ENCODE assay signal across 8 cellular contexts in genomic region chr11:29333993-29334780, GRCh38.
A peak's percentile ranks its signal among the peaks of the same experiment; 100 is the strongest.
DNase-seq lines count a peak whose midpoint lies in the region; ATAC-seq, FAIRE-seq and TF ChIP-seq lines count a peak whose summit lies in the region.

No MANE protein-coding gene starts in this region.

- no peak overlapping the region for H2AFZ ChIP-seq in H1 (ENCODE audit: low read length)

- WGBS in H1 (ENCODE audit: extremely low coverage in 1 of 2, insufficient coverage in 1 of 2, insufficient read length in 1 of 2, insufficient replicate concordance in 2 of 2, low coverage in 1 of 2, low lambda C conversion rate in 2 of 2, missing lambda C conversion rate in 1 of 2), 2 experiments, result 77% methylated on average over 5 of the region's 5 CpGs; no CpG with 5 or more reads in 1 of the 2 experiments

- no peak overlapping the region for H3K4me2 ChIP-seq in H1 (ENCODE audit: insufficient read depth in 1 of 2, low read depth in 2 of 2, low read length in 2 of 2)

- no peak overlapping the region for H2BK5ac ChIP-seq in H1 (ENCODE audit: low read depth, low read length)

- H2BK20ac ChIP-seq in H1 (ENCODE audit: low read length), result no peak overlapping the region

- no peak overlapping the region for H3K23ac ChIP-seq in H1 (ENCODE audit: insufficient read length)

- H4K5ac ChIP-seq in H1 (ENCODE audit: insufficient read length, low read depth, low read length), result no peak overlapping the region

- H3K4ac ChIP-seq in H1 (replicated peaks; ENCODE audit: insufficient read length, low read depth, low read length), result no peak overlapping the region

- no peaks in the 10 kb centered on the region for H3K4me1 ChIP-seq in H1 (replicated peaks in 1 of 4; ENCODE audit: control insufficient read depth in 3 of 4, insufficient read depth in 4 of 4, low read length in 3 of 4)

- peak; percentile 80 to 84 for TF ChIP-seq RAD21 in H1 (IDR thresholded peaks at IDR 0.05 in 1 of 2, conservative IDR thresholded peaks at IDR 0.05 in 1 of 2; ENCODE audit: low read depth in 2 of 2, low read length in 2 of 2)

- no peak for TF ChIP-seq POLR2A in H1 (IDR thresholded peaks at IDR 0.05; ENCODE audit: control extremely low read depth in 1 of 2, low read depth in 2 of 2, low read length in 2 of 2)

- H2AK5ac ChIP-seq in H1 (ENCODE audit: low read depth, low read length), result no peak overlapping the region

- H2BK15ac ChIP-seq in H1 (ENCODE audit: low read length), result no peak overlapping the region

- no peaks in the 10 kb centered on the region for H3K36me3 ChIP-seq in H1 (ENCODE audit: control insufficient read depth in 2 of 4, insufficient read depth in 4 of 4, low read length in 3 of 4)

- H3K4me3 ChIP-seq in H1 (ENCODE audit: extremely low read depth in 1 of 4, insufficient read depth in 2 of 4, low read depth in 3 of 4, low read length in 4 of 4), result no peak overlapping the region

- no peak overlapping the region for H3K18ac ChIP-seq in H1 (ENCODE audit: extremely low read depth, low read length)

- H3K27ac ChIP-seq in H1 (ENCODE audit: low read depth, low read length), result no peak overlapping the region

- H3K23me2 ChIP-seq in H1 (ENCODE audit: low read depth, low read length), result no peaks in the 10 kb centered on the region

- no peaks in the 10 kb centered on the region for H3K27me3 ChIP-seq in H1 (replicated peaks in 1 of 4; ENCODE audit: control insufficient read depth in 3 of 4, extremely low read depth in 1 of 4, insufficient read depth in 3 of 4, low read length in 3 of 4)

- no peaks in the 10 kb centered on the region for H3K9me3 ChIP-seq in H1 (ENCODE audit: insufficient read depth in 2 of 2, low read depth in 1 of 2, low read length in 1 of 2)

- H3K14ac ChIP-seq in H1 (ENCODE audit: insufficient read length), result no peak overlapping the region

- DNase-seq in DMS153 treated with DMSO at 0.1 percent for 48 hours (lab: John Stamatoyannopoulos, UW; ENCODE audit: unreplicated experiment) (peak; percentile 43), NCI-H748 treated with DMSO at 0.1 percent for 48 hours (lab: John Stamatoyannopoulos, UW) (peak; percentile 43), H1 (ENCODE audit: low read depth in 1 of 2, low spot score in 2 of 2) (no peak), putamen (ENCODE audit: low spot score) (peak; percentile 6), T-helper 1 cell (no peak), GDM1 (lab: John Stamatoyannopoulos, UW) (no peak)

- ATAC-seq in GM19328 (IDR thresholded peaks at IDR 0.05; ENCODE audit: unreplicated experiment) (peak; percentile 93), HG03108 (IDR thresholded peaks at IDR 0.05; ENCODE audit: unreplicated experiment) (peak; percentile 83)

- no peaks in the 10 kb centered on the region for H3K79me2 ChIP-seq in H1 (ENCODE audit: control insufficient read depth in 1 of 2, insufficient read depth in 2 of 2, low read length in 2 of 2)

- no peak overlapping the region for H2BK12ac ChIP-seq in H1 (ENCODE audit: low read depth, low read length)

- H3K79me1 ChIP-seq in H1 (ENCODE audit: low read depth, low read length), result no peaks in the 10 kb centered on the region

- H4K8ac ChIP-seq in H1 (ENCODE audit: extremely low read depth, insufficient read depth, low read length), result no peak overlapping the region

- TF ChIP-seq EP300 in H1 (IDR thresholded peaks at IDR 0.05; ENCODE audit: borderline replicate concordance in 1 of 2, low read depth in 2 of 2, low read length in 2 of 2), result no peak

- peak in 2 of 3 experiments; percentile 49 to 55; a peak in 3 of 4 replicates for TF ChIP-seq CTCF in H1 (IDR thresholded peaks at IDR 0.05; ENCODE audit: control extremely low read depth in 1 of 3, insufficient read depth in 1 of 3, low read depth in 1 of 3, low read length in 3 of 3)

- POLR2A ChIA-PET in H1 (lab: Charles Lee; ENCODE audit: partially characterized antibody), result no interaction called here

- no peak overlapping the region for H3K56ac ChIP-seq in H1 (replicated peaks; ENCODE audit: insufficient read length, low read depth, low read length)

- H4K20me1 ChIP-seq in H1 (replicated peaks in 1 of 2; ENCODE audit: control insufficient read depth in 1 of 2, insufficient read depth in 2 of 2, low read length in 2 of 2), result no peaks in the 10 kb centered on the region

- H3K9ac ChIP-seq in H1 (replicated peaks in 1 of 4; ENCODE audit: extremely low read depth in 1 of 4, low read depth in 3 of 4, low read length in 3 of 4), result no peak overlapping the region

- CTCF ChIA-PET in H1 (lab: Charles Lee; ENCODE audit: partially characterized antibody), result interaction anchor here (0.6 to 1.7 kb wide), 8 partner anchors 9 to 1617 kb away, joined by 3 to 9 read pairs (median 3); no protein-coding TSS in a partner anchor

- peak; percentile 89 for FAIRE-seq in H1 (lab: Jason Lieb, UNC)

- H2BK120ac ChIP-seq in H1 (replicated peaks; ENCODE audit: low read depth, low read length), result no peak overlapping the region

- H4K91ac ChIP-seq in H1 (replicated peaks; ENCODE audit: insufficient read length, low read length), result no peak overlapping the region

TF ChIP-seq in H1, 55 proteins besides CTCF, POLR2A, EP300 and RAD21:
- TF ChIP-seq SUZ12 (IDR thresholded peaks at IDR 0.05; ENCODE audit: low read length) (no peak), PHF8 (conservative IDR thresholded peaks at IDR 0.05; ENCODE audit: low read depth, low read length) (no peak), SAP30 (IDR thresholded peaks at IDR 0.05; ENCODE audit: insufficient read depth, insufficient replicate concordance, low read length) (no peak), POLR2AphosphoS5 (IDR thresholded peaks at IDR 0.05; ENCODE audit: low read depth, low read length) (no peak), BACH1 (IDR thresholded peaks at IDR 0.05; ENCODE audit: low read length) (no peak), BRCA1 (IDR thresholded peaks at IDR 0.05; ENCODE audit: low read depth, low read length) (no peak), CTBP2 (IDR thresholded peaks at IDR 0.05; ENCODE audit: borderline replicate concordance, insufficient read depth, insufficient read length, low read length) (no peak), MAFK (IDR thresholded peaks at IDR 0.05; ENCODE audit: low read depth, low read length) (no peak), TAF1 (IDR thresholded peaks at IDR 0.05; ENCODE audit: low read depth, low read length) (no peak), SIN3A (conservative IDR thresholded peaks at IDR 0.05 in 1 of 2, IDR thresholded peaks at IDR 0.05 in 1 of 2; ENCODE audit: low read depth in 1 of 2, low read length in 2 of 2) (no peak), SRF (IDR thresholded peaks at IDR 0.05; ENCODE audit: low read depth, low read length) (no peak), KDM4A (IDR thresholded peaks at IDR 0.05; ENCODE audit: low read depth, low read length, severe bottlenecking) (no peak)

Comparison
In these comparisons a context has a peak if more than half of its experiments do, and no peak if none do; other contexts are left out.
1. DNase-seq: peak in DMS153 treated with DMSO at 0.1 percent for 48 hours (single experiment), NCI-H748 treated with DMSO at 0.1 percent for 48 hours (single experiment) and putamen (single experiment); none in H1 (0 of 2), T-helper 1 cell (0 of 5) and GDM1 (single experiment).